Comparison of ENCODE assay signal across 8 cellular contexts in genomic region chr22:36528795-36529718, GRCh38. TPM values are rescaled to one million over a fixed set of nuclear protein-coding genes. Genes with fewer than 3 reads are reported as not detected.
A peak's percentile ranks its signal among the peaks of the same experiment; 100 is the strongest.
DNase-seq lines count a peak whose midpoint lies in the region; TF ChIP-seq lines count a peak whose summit lies in the region.

Gene EIF3D (minus strand): TSS chr22:36529166. CDS start chr22:36526121, 3,045 bp downstream.

- H3K27ac Mint-ChIP-seq in nephron: peak within 1 kb of the TSS; percentile 95 to 99 (median 98)
- H3K27ac Mint-ChIP-seq in stimulated activated naive CD8-positive, alpha-beta T cell treated with anti-CD3 and anti-CD28 coated beads, Interleukin-15, Interleukin-2, amounts not matched to agents 100 ng/mL and 50 ng/mL, for 24 hours: peak within 1 kb of the TSS; percentile 98

- H3K79me2 ChIP-seq in MM.1S (ENCODE audit: low read length): peaks cover 49% of the 10 kb centered on the region

- peaks cover 11% of the 10 kb centered on the region for H3K4me1 Mint-ChIP-seq in nephron
- peaks cover 31% of the 10 kb centered on the region for H3K4me1 Mint-ChIP-seq in stimulated activated naive CD8-positive, alpha-beta T cell treated with anti-CD3 and anti-CD28 coated beads, Interleukin-15, Interleukin-2, amounts not matched to agents 100 ng/mL and 50 ng/mL, for 24 hours (ENCODE audit: low read depth)

- peak within 1 kb of the TSS; percentile 62 for H2AFZ ChIP-seq in MM.1S (ENCODE audit: low read length)

- H3K4me1 ChIP-seq in ES-I3 (ENCODE audit: insufficient read depth, low read length): peaks cover 5% of the 10 kb centered on the region; the same call in 1 of the 2 replicates
- peaks cover 13% of the 10 kb centered on the region; the same call in 1 of the 2 replicates for H3K4me1 ChIP-seq in HAP-1
- peaks cover 7% of the 10 kb centered on the region; the same call in 1 of the 2 replicates for H3K4me1 ChIP-seq in MM.1S (ENCODE audit: low read length)

- peaks cover 18% of the 10 kb centered on the region for H3K36me3 ChIP-seq in ES-I3 (ENCODE audit: insufficient read depth, low read length)
- H3K36me3 ChIP-seq in HAP-1 (replicated peaks): peaks cover 43% of the 10 kb centered on the region
- H3K36me3 ChIP-seq in MM.1S (replicated peaks; ENCODE audit: insufficient read depth, low read length): peaks cover 22% of the 10 kb centered on the region

- peaks cover 4% of the 10 kb centered on the region for H3K9me3 Mint-ChIP-seq in nephron
- no peaks in the 10 kb centered on the region for H3K9me3 Mint-ChIP-seq in stimulated activated naive CD8-positive, alpha-beta T cell treated with anti-CD3 and anti-CD28 coated beads, Interleukin-15, Interleukin-2, amounts not matched to agents 100 ng/mL and 50 ng/mL, for 24 hours

- DNase-seq in HAP-1 (ENCODE audit: low spot score in 2 of 2) (peak; percentile 96 to 98), MM.1S (peak; percentile 100), SIG-M5 (lab: John Stamatoyannopoulos, UW) (peak; percentile 95), activated gamma-delta T cell (lab: John Stamatoyannopoulos, UW) (peak; percentile 98), fibroblast of the aortic adventitia (ENCODE audit: low read depth) (peak; percentile 99)

- H3K4me3 ChIP-seq in HAP-1 (peak within 1 kb of the TSS; percentile 87), MM.1S (ENCODE audit: low read length) (peak within 1 kb of the TSS; percentile 84), fibroblast of the aortic adventitia (ENCODE audit: low read depth, low read length) (peak within 1 kb of the TSS; percentile 90)

- peak within 1 kb of the TSS; percentile 72; the same call in 1 of the 2 replicates for H3K27ac ChIP-seq in MM.1S (ENCODE audit: low read length)

- peak within 1 kb of the TSS; percentile 96 for H3K9ac ChIP-seq in ES-I3 (ENCODE audit: low read depth, low read length)
- H3K9ac ChIP-seq in MM.1S (ENCODE audit: low read length): peak within 1 kb of the TSS; percentile 87

- H3K4me3 Mint-ChIP-seq in nephron: peak within 1 kb of the TSS; percentile 94 to 97 (median 96)
- peak within 1 kb of the TSS; percentile 93 for H3K4me3 Mint-ChIP-seq in stimulated activated naive CD8-positive, alpha-beta T cell treated with anti-CD3 and anti-CD28 coated beads, Interleukin-15, Interleukin-2, amounts not matched to agents 100 ng/mL and 50 ng/mL, for 24 hours

- H3K27me3 Mint-ChIP-seq in nephron (ENCODE audit: low read depth): no peaks in the 10 kb centered on the region
- H3K27me3 Mint-ChIP-seq in stimulated activated naive CD8-positive, alpha-beta T cell treated with anti-CD3 and anti-CD28 coated beads, Interleukin-15, Interleukin-2, amounts not matched to agents 100 ng/mL and 50 ng/mL, for 24 hours: no peaks in the 10 kb centered on the region

- H3K4me2 ChIP-seq in MM.1S (ENCODE audit: low read depth, low read length): peak within 1 kb of the TSS; percentile 94

- TF ChIP-seq CTCF in MM.1S (IDR thresholded peaks at IDR 0.05; ENCODE audit: low read length) (no peak), fibroblast of the aortic adventitia (IDR thresholded peaks at IDR 0.05; ENCODE audit: insufficient read depth, low read length) (no peak), nephron (IDR thresholded peaks at IDR 0.05; ENCODE audit: unreplicated experiment in 3 of 3) (no peak)

- H3K36me3 Mint-ChIP-seq in nephron (ENCODE audit: low read depth): peaks cover 32% of the 10 kb centered on the region
- H3K36me3 Mint-ChIP-seq in stimulated activated naive CD8-positive, alpha-beta T cell treated with anti-CD3 and anti-CD28 coated beads, Interleukin-15, Interleukin-2, amounts not matched to agents 100 ng/mL and 50 ng/mL, for 24 hours (ENCODE audit: low read depth): peaks cover 45% of the 10 kb centered on the region

- in situ Hi-C loops in HAP-1 (cut with MboI; ENCODE audit: low sequenced_read_pairs): no loop called here

- H3K27me3 ChIP-seq in HAP-1 (ENCODE audit: low read depth) (no peaks in the 10 kb centered on the region), MM.1S (replicated peaks; ENCODE audit: insufficient read depth, low read length) (no peaks in the 10 kb centered on the region)

- H3K9me2 ChIP-seq in MM.1S (replicated peaks; ENCODE audit: insufficient read depth, low read length): no peaks in the 10 kb centered on the region

- peaks cover 6% of the 10 kb centered on the region; the same call in 1 of the 2 replicates for H3F3A ChIP-seq in MM.1S (ENCODE audit: insufficient read depth, low read length)

- H4K20me1 ChIP-seq in MM.1S (ENCODE audit: insufficient read depth, low read length): peaks cover 5% of the 10 kb centered on the region; the same call in 1 of the 2 replicates

- H3K9me3 ChIP-seq in ES-I3 (ENCODE audit: control insufficient read depth, insufficient read depth, low read length) (no peaks in the 10 kb centered on the region; the same call in 1 of the 2 replicates), HAP-1 (no peaks in the 10 kb centered on the region), MM.1S (replicated peaks; ENCODE audit: insufficient read depth, low read length) (no peaks in the 10 kb centered on the region)

RNA-seq across cellular contexts. Expression of gene EIF3D, which starts in this region (rescaled TPM):
- total RNA-seq in fibroblast of the aortic adventitia (ENCODE audit: low replicate concordance): 302 and 336 TPM in 2 replicates

Comparison
In these comparisons a context has a peak if more than half of its experiments do, and no peak if none do; other contexts are left out.
1. Peak in every context shown above with its lines: DNase-seq, H3K4me3 ChIP-seq and H3K27ac ChIP-seq.